Comparison of ENCODE assay signal across 8 cellular contexts in genomic region chr3:151168269-151169094, GRCh38. TPM values are rescaled to one million over a fixed set of nuclear protein-coding genes. Genes with fewer than 3 reads are reported as not detected.
A peak's percentile ranks its signal among the peaks of the same experiment; 100 is the strongest.
DNase-seq lines count a peak whose midpoint lies in the region; ATAC-seq and TF ChIP-seq lines count a peak whose summit lies in the region.

No MANE protein-coding gene starts in this region.

- no peaks in the 10 kb centered on the region for H3K27me3 ChIP-seq in DND-41 (ENCODE audit: insufficient read depth, low read length, poor library complexity)

- no peak overlapping the region for H2AFZ ChIP-seq in DND-41 (ENCODE audit: low read depth, low read length)

- H3K9me3 ChIP-seq in DND-41 (ENCODE audit: insufficient read depth, low read length, severe bottlenecking) = no peaks in the 10 kb centered on the region

- H3K4me2 ChIP-seq in DND-41 (ENCODE audit: insufficient read depth, low read length) = no peak overlapping the region

- no peaks in the 10 kb centered on the region for H3K36me3 Mint-ChIP-seq in activated naive CD4-positive, alpha-beta T cell treated with anti-CD3 and anti-CD28 coated beads for 36 hours (ENCODE audit: low read depth)

- CTCF ChIA-PET in activated naive CD4-positive, alpha-beta T cell treated with anti-CD3 and anti-CD28 coated beads for 36 hours (lab: Charles Lee) = interaction anchor here (0.6 to 8.0 kb wide), 42 partner anchors 9 to 257 kb away, joined by 3 to 191 read pairs (median 5); partner anchors contain the start of genes GPR171 and P2RY14

- no peak overlapping the region for H3K27ac Mint-ChIP-seq in activated naive CD4-positive, alpha-beta T cell treated with anti-CD3 and anti-CD28 coated beads for 36 hours

- H3K36me3 ChIP-seq in DND-41 (ENCODE audit: insufficient read depth, low read length) = peaks cover 6% of the 10 kb centered on the region; the same call in 1 of the 2 replicates

- DNase-seq in DND-41 = peak; percentile 72
- peak; percentile 75 for DNase-seq in M059J (ENCODE audit: low read depth)
- peak; percentile 51 for DNase-seq in SK-N-DZ (ENCODE audit: low spot score)
- peak; percentile 93 for DNase-seq in activated naive CD4-positive, alpha-beta T cell treated with anti-CD3 and anti-CD28 coated beads for 36 hours
- DNase-seq in Right ventricle myocardium superior = peak; percentile 89
- DNase-seq in retinal pigment epithelial cell (ENCODE audit: low read depth) = no peak
- DNase-seq in cerebellar nuclear complex (lab: John Stamatoyannopoulos, UW) = no peak

- H3K9me3 Mint-ChIP-seq in activated naive CD4-positive, alpha-beta T cell treated with anti-CD3 and anti-CD28 coated beads for 36 hours = no peaks in the 10 kb centered on the region

- no peak overlapping the region for H3K9ac ChIP-seq in DND-41 (ENCODE audit: low read depth, low read length)

- peaks cover 34% of the 10 kb centered on the region for H3K4me1 ChIP-seq in DND-41 (ENCODE audit: insufficient read depth, low read length)

- ATAC-seq in DND-41 (ENCODE audit: insufficient read depth, low read depth) (peak; percentile 50), GM21737 (IDR thresholded peaks at IDR 0.05; ENCODE audit: unreplicated experiment) (peak; percentile 49), Right ventricle myocardium superior (ENCODE audit: poor library complexity) (peak; percentile 80)

- H3K4me3 Mint-ChIP-seq in activated naive CD4-positive, alpha-beta T cell treated with anti-CD3 and anti-CD28 coated beads for 36 hours = no peak overlapping the region

- no peak overlapping the region for H3K27ac ChIP-seq in DND-41 (ENCODE audit: low read length)

- intact Hi-C loops in activated naive CD4-positive, alpha-beta T cell treated with anti-CD3 and anti-CD28 coated beads for 36 hours (cut with micrococcal nuclease) = loop anchor here (1.0 to 10.0 kb wide), 8 partner anchors 42 to 750 kb away; partner anchors contain the start of genes IGSF10 and P2RY14
- intact Hi-C loops in Right ventricle myocardium superior (cut with DNase I) = loop anchor here (2.0 kb wide), 1 partner anchor 114 kb away; no protein-coding TSS in a partner anchor

- peak; percentile 87 for TF ChIP-seq CTCF in DND-41 (IDR thresholded peaks at IDR 0.05; ENCODE audit: borderline replicate concordance, extremely low read depth, low read length, poor library complexity, severe bottlenecking)
- peak; percentile 92 for TF ChIP-seq CTCF in retinal pigment epithelial cell (conservative IDR thresholded peaks at IDR 0.05; ENCODE audit: low read depth, low read length)

- peaks cover 37% of the 10 kb centered on the region for H3K4me1 Mint-ChIP-seq in activated naive CD4-positive, alpha-beta T cell treated with anti-CD3 and anti-CD28 coated beads for 36 hours (ENCODE audit: low read depth)

- H4K20me1 ChIP-seq in DND-41 (ENCODE audit: insufficient read depth, low read length) = no peaks in the 10 kb centered on the region

- no peaks in the 10 kb centered on the region for H3K79me2 ChIP-seq in DND-41 (ENCODE audit: insufficient read depth, low read length)

- no peaks in the 10 kb centered on the region for H3K27me3 Mint-ChIP-seq in activated naive CD4-positive, alpha-beta T cell treated with anti-CD3 and anti-CD28 coated beads for 36 hours (ENCODE audit: low read depth)

- H3K4me3 ChIP-seq in DND-41 (ENCODE audit: low read depth in 1 of 2, low read length in 2 of 2) (no peak overlapping the region), retinal pigment epithelial cell (ENCODE audit: low read length) (no peak overlapping the region)

RNA-seq across cellular contexts. Expression of gene GPR171, which starts 34.5 kb away (rescaled TPM):
- not detected in 2 replicates for total RNA-seq in M059J (2014; rRNA removed; shearing (Covaris generic))
- polyA plus RNA-seq in SK-N-DZ (2014; cell fraction: cytosol; rRNA removed) = not detected in 2 replicates
- not detected in 2 replicates for polyA plus RNA-seq in SK-N-DZ (2014; cell fraction: nucleus; rRNA removed)
- total RNA-seq in activated naive CD4-positive, alpha-beta T cell treated with anti-CD3 and anti-CD28 coated beads for 36 hours = 10 to 100 TPM; 42.8 to 46.9 TPM
- 0.24 TPM for total RNA-seq in Right ventricle myocardium superior

Comparison
In these comparisons a context has a peak if more than half of its experiments do, and no peak if none do; other contexts are left out.
1. DNase-seq: peak in DND-41 (single experiment), M059J (single experiment), SK-N-DZ (single experiment), activated naive CD4-positive, alpha-beta T cell treated with anti-CD3 and anti-CD28 coated beads for 36 hours (single experiment) and Right ventricle myocardium superior (single experiment); none in retinal pigment epithelial cell (single experiment) and cerebellar nuclear complex (0 of 2).
2. RNA of gene GPR171, which starts 34.5 kb away (total RNA-seq): 42.8 to 46.9 TPM in activated naive CD4-positive, alpha-beta T cell treated with anti-CD3 and anti-CD28 coated beads for 36 hours; 0.24 TPM in Right ventricle myocardium superior (single experiment) and not detected in M059J; every median in the first group is over 10 times any median in the second.
3. Peak in every context shown above with its lines, with median percentiles within 50 percentile points of each other: ATAC-seq.